8 cellular contexts compared by ENCODE assay signal in genomic region chr10:31320598-31321211, GRCh38. TPM values are rescaled to one million over a fixed set of nuclear protein-coding genes. Genes with fewer than 3 reads are reported as not detected.
DNase-seq lines count a peak whose midpoint lies in the region; ATAC-seq and TF ChIP-seq lines count a peak whose summit lies in the region.

No MANE protein-coding gene starts in this region.

- H3K36me3 ChIP-seq in SJSA1 = peaks cover 20% of the 10 kb centered on the region
- H3K36me3 ChIP-seq in hepatocyte (replicated peaks; ENCODE audit: insufficient read depth, low read depth) = no peaks in the 10 kb centered on the region

- peaks cover 7% of the 10 kb centered on the region for H4K20me1 ChIP-seq in hepatocyte (ENCODE audit: insufficient read depth, poor library complexity, severe bottlenecking)

- peak overlapping the region; percentile 57 for H3K27ac ChIP-seq in SJSA1
- peak overlapping the region; percentile 86 for H3K27ac ChIP-seq in hepatocyte

- H3K4me2 ChIP-seq in hepatocyte = peak overlapping the region; percentile 84

- H3K4me1 ChIP-seq in SJSA1 (replicated peaks) = peaks cover 25% of the 10 kb centered on the region
- no peaks in the 10 kb centered on the region for H3K4me1 ChIP-seq in hepatocyte (ENCODE audit: insufficient read depth)

- H3K9me2 ChIP-seq in hepatocyte (replicated peaks; ENCODE audit: insufficient read depth) = no peaks in the 10 kb centered on the region

- TF ChIP-seq CTCF in astrocyte of the cerebellum (IDR thresholded peaks at IDR 0.05; ENCODE audit: low read depth, low read length, missing control alignments) = no peak
- TF ChIP-seq CTCF in hepatocyte (IDR thresholded peaks at IDR 0.05; ENCODE audit: poor library complexity) = no peak

- H3K4me3 ChIP-seq in SJSA1 (peak overlapping the region; percentile 95), astrocyte of the cerebellum (ENCODE audit: low read depth, low read length) (peak overlapping the region; percentile 95), hepatocyte (peak overlapping the region; percentile 78)

- in situ Hi-C loops in astrocyte of the cerebellum (cut with HindIII; ENCODE audit: low sequenced_read_pairs) = no loop called here

- H3K79me2 ChIP-seq in hepatocyte = peaks cover 53% of the 10 kb centered on the region

- H2AFZ ChIP-seq in hepatocyte = peak overlapping the region; percentile 7

- DNase-seq in NCI-H2196 (lab: John Stamatoyannopoulos, UW; ENCODE audit: unreplicated experiment) (peak; percentile 30), NCI-H2196 treated with DMSO at 0.1 percent for 48 hours (lab: John Stamatoyannopoulos, UW; ENCODE audit: unreplicated experiment) (no peak), SJSA1 (ENCODE audit: low read depth in 1 of 2, low spot score in 2 of 2) (peak; percentile 49 to 69), astrocyte of the cerebellum (ENCODE audit: low read depth) (no peak), hepatocyte (ENCODE audit: low spot score) (peak; percentile 43), renal cortical epithelial cell (ENCODE audit: low read depth) (peak; percentile 31), HT-29 (ENCODE audit: low spot score) (no peak)

- H3K9me3 ChIP-seq in SJSA1 (replicated peaks) (no peaks in the 10 kb centered on the region), hepatocyte (ENCODE audit: low read depth) (no peaks in the 10 kb centered on the region)

- peak; percentile 26 for ATAC-seq in HG03196 (IDR thresholded peaks at IDR 0.05; ENCODE audit: unreplicated experiment)

- H3K27me3 ChIP-seq in SJSA1 (replicated peaks) (no peaks in the 10 kb centered on the region), hepatocyte (peaks cover 42% of the 10 kb centered on the region)

- WGBS in hepatocyte (ENCODE audit: low lambda C conversion rate, missing lambda C conversion rate) = 3% methylated on average over 41 of the region's 43 CpGs

RNA-seq across cellular contexts. Expression of gene ZEB1, which starts 1.7 kb away (rescaled TPM):
- 67.3 and 87.4 TPM in 2 replicates for total RNA-seq in SJSA1 (2014; rRNA removed; shearing (Covaris generic))
- total RNA-seq in hepatocyte (14.3 and 25.2 TPM in 2 replicates), renal cortical epithelial cell (26.6 and 84.1 TPM in 2 replicates)
- 11.9 and 13.6 TPM in 2 replicates for polyA plus RNA-seq in hepatocyte
- total RNA-seq in HT-29 (2014; rRNA removed; shearing (Covaris generic)) = 0.37 and 1.2 TPM in 2 replicates

Comparison
In these comparisons a context has a peak if more than half of its experiments do, and no peak if none do; other contexts are left out.
1. DNase-seq: peak in NCI-H2196 (single experiment), SJSA1 (2 of 2), hepatocyte (single experiment) and renal cortical epithelial cell (single experiment); none in NCI-H2196 treated with DMSO at 0.1 percent for 48 hours (single experiment), astrocyte of the cerebellum (single experiment) and HT-29 (single experiment).
2. Peak in every context shown above with its lines, with median percentiles within 50 percentile points of each other: H3K4me3 ChIP-seq.